ENCODE assay signal across 26 cellular contexts in the genomic region with DNA sequence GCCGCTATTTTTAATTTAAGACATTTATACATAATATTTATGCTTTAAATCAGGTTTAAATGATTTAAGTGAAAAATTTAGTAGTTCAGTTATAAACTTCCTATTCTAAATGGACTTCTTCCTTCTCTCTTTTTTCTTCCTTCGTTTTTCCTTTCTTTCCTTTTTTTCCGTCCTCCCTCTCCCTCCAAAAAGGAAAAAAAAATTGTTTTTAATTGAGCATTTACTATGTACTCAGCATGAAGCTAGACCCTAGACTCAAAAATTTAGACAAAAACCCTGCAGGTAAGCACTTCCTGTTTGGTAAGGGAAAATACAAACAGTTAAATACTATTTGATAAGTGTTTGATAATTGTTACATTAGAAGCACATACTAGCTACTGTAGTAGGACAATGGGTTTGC.
"Had no signal": no experiment of that assay in that cellular context is flagged by ENCODE, and none has a peak within 500 bp of the region (broad histone marks: within the 10 kb centered on the region; RNA-seq: fewer than 3 reads in every experiment).

No MANE protein-coding gene starts in this region.

- H3K4me3 Mint-ChIP-seq: activated CD4-positive, alpha-beta T cell treated with anti-CD3 and anti-CD28 coated beads for 36 hours; activated CD8-positive, alpha-beta memory T cell treated with anti-CD3 and anti-CD28 coated beads, Interleukin-2, amount 10 ng/mL, durations not matched to agents 7 days and 5 days; activated CD8-positive, alpha-beta T cell treated with anti-CD3 and anti-CD28 coated beads, Interleukin-2, amount 10 ng/mL, durations not matched to agents 7 days and 5 days; activated naive CD8-positive, alpha-beta T cell treated with anti-CD3 and anti-CD28 coated beads for 36 hours; neural progenitor cell; T-helper 2 cell treated with Interferon-gamma antibody and Interleukin-4, amounts not matched to agents 5 μg/mL and 100 μg/mL, for 36 hours had no signal

- ATAC-seq: activated CD4-positive, alpha-beta T cell treated with anti-CD3 and anti-CD28 coated beads for 36 hours; activated CD8-positive, alpha-beta memory T cell treated with anti-CD3 and anti-CD28 coated beads, Interleukin-2, amount 10 ng/mL, durations not matched to agents 7 days and 5 days; activated CD8-positive, alpha-beta T cell treated with anti-CD3 and anti-CD28 coated beads, Interleukin-2, amount 10 ng/mL, durations not matched to agents 7 days and 5 days; gastrocnemius medialis; mucosa of descending colon; right cardiac atrium; SK-N-SH treated with all-trans-retinoic acid at 6 μM for 48 hours had no signal

- H2AFZ ChIP-seq: hepatocyte, neural progenitor cell had no signal

- H3K4me3 ChIP-seq: ascending aorta, coronary artery, dorsolateral prefrontal cortex, gastrocnemius medialis, hepatocyte, left ventricle myocardium inferior, lung, mucosa of descending colon, neural progenitor cell, spleen, tibial nerve had no signal

- DNase-seq: activated CD4-positive, alpha-beta T cell treated with anti-CD3 and anti-CD28 coated beads for 36 hours; activated CD4-positive, CD25-positive, alpha-beta regulatory T cell; activated CD8-positive, alpha-beta memory T cell treated with anti-CD3 and anti-CD28 coated beads, Interleukin-2, amount 10 ng/mL, durations not matched to agents 7 days and 5 days; activated CD8-positive, alpha-beta T cell treated with anti-CD3 and anti-CD28 coated beads, Interleukin-2, amount 10 ng/mL, durations not matched to agents 7 days and 5 days; activated gamma-delta T cell; activated naive CD8-positive, alpha-beta T cell treated with anti-CD3 and anti-CD28 coated beads for 36 hours; brain microvascular endothelial cell; dorsolateral prefrontal cortex; effector memory CD4-positive, alpha-beta T cell; gastrocnemius medialis; glutamatergic neuron; islet precursor cell; left ventricle myocardium inferior; mucosa of descending colon; occipital lobe; right cardiac atrium; spleen; stimulated activated naive CD4-positive, alpha-beta T cell had no signal

- H3K27ac ChIP-seq: ascending aorta, brain microvascular endothelial cell, coronary artery, dorsolateral prefrontal cortex, gastrocnemius medialis, hepatocyte, left ventricle myocardium inferior, neural progenitor cell, spleen, tibial nerve had no signal

- H3K9me3 Mint-ChIP-seq: activated naive CD8-positive, alpha-beta T cell treated with anti-CD3 and anti-CD28 coated beads for 36 hours; neural progenitor cell; T-helper 2 cell treated with Interferon-gamma antibody and Interleukin-4, amounts not matched to agents 5 μg/mL and 100 μg/mL, for 36 hours had no signal

- H3K27ac Mint-ChIP-seq: activated CD4-positive, alpha-beta T cell treated with anti-CD3 and anti-CD28 coated beads for 36 hours; activated CD8-positive, alpha-beta memory T cell treated with anti-CD3 and anti-CD28 coated beads, Interleukin-2, amount 10 ng/mL, durations not matched to agents 7 days and 5 days; activated CD8-positive, alpha-beta T cell treated with anti-CD3 and anti-CD28 coated beads, Interleukin-2, amount 10 ng/mL, durations not matched to agents 7 days and 5 days; activated naive CD8-positive, alpha-beta T cell treated with anti-CD3 and anti-CD28 coated beads for 36 hours; neural progenitor cell; T-helper 2 cell treated with Interferon-gamma antibody and Interleukin-4, amounts not matched to agents 5 μg/mL and 100 μg/mL, for 36 hours had no signal

- H3K36me3 ChIP-seq: ascending aorta, brain microvascular endothelial cell, neural progenitor cell, tibial nerve had no signal

- H3K4me2 ChIP-seq: hepatocyte, neural progenitor cell had no signal

- H3K36me3 Mint-ChIP-seq: neural progenitor cell had no signal

- H3K27me3 Mint-ChIP-seq: activated CD4-positive, alpha-beta T cell treated with anti-CD3 and anti-CD28 coated beads for 36 hours; activated CD8-positive, alpha-beta memory T cell treated with anti-CD3 and anti-CD28 coated beads, Interleukin-2, amount 10 ng/mL, durations not matched to agents 7 days and 5 days; activated naive CD8-positive, alpha-beta T cell treated with anti-CD3 and anti-CD28 coated beads for 36 hours had no signal

- H3K27me3 ChIP-seq: ascending aorta, brain microvascular endothelial cell, dorsolateral prefrontal cortex, gastrocnemius medialis, hepatocyte, neural progenitor cell, spleen, tibial nerve had no signal
